Comparison of ENCODE assay signal across 17 cellular contexts in the genomic region with DNA sequence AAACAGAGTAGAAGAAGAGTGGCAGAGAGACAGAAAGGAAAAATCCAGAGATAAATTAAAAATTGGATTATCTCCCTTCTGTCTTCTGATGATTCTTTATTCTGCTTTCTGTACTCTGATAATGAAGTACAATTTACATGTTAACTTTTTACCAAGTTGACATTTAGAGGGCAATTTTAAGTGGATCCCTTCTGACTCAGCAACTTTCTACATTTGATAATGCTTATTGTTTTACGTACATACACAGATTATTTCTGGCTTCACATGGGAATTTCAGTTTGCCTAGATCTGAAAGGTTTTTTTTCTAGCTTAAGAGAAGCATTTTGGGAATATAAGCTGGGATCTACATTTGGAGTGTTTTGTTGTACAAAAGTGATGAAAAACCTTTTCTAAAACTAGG.
DNase-seq lines count a peak whose midpoint lies in the region; ATAC-seq, FAIRE-seq and TF ChIP-seq lines count a peak whose summit lies in the region.
"Had no signal": no experiment of that assay in that cellular context is flagged by ENCODE, and none has a peak within 500 bp of the region (broad histone marks: within the 10 kb centered on the region; RNA-seq: fewer than 3 reads in every experiment).

No MANE protein-coding gene starts in this region.

- no peaks in the 10 kb centered on the region for H3K27me3 Mint-ChIP-seq in GM23338 (ENCODE audit: insufficient read depth, low read depth, poor library complexity)
- H3K27me3 Mint-ChIP-seq: CD4-positive, alpha-beta memory T cell had no signal

- no peak for ATAC-seq in A549
- no peak for ATAC-seq in GM23338
- no peak for ATAC-seq in left lobe of liver
- ATAC-seq: HCT116 had no signal

- H3K9me3 Mint-ChIP-seq in GM23338: no peaks in the 10 kb centered on the region
- H3K9me3 Mint-ChIP-seq: H9 had no signal

- no peak for TF ChIP-seq EP300 in A549 (IDR thresholded peaks at IDR 0.05)

- no peak overlapping the region for H3K4me3 Mint-ChIP-seq in GM23338
- H3K4me3 Mint-ChIP-seq: CD4-positive, alpha-beta memory T cell; H9 had no signal

- no peaks in the 10 kb centered on the region for H4K20me1 ChIP-seq in GM23338 (replicated peaks; ENCODE audit: insufficient read depth)

- no peak for TF ChIP-seq RAD21 in A549 (conservative IDR thresholded peaks at IDR 0.05 in 1 of 2, IDR thresholded peaks at IDR 0.05 in 1 of 2)

- no peaks in the 10 kb centered on the region for H3K27me3 ChIP-seq in GM23338 (ENCODE audit: insufficient read depth)

- H3K4me1 ChIP-seq in A549: no peaks in the 10 kb centered on the region
- no peaks in the 10 kb centered on the region for H3K4me1 ChIP-seq in GM23338 (ENCODE audit: insufficient read depth)

- no peak overlapping the region for H3K4me2 ChIP-seq in A549
- no peak overlapping the region for H3K4me2 ChIP-seq in GM23338

- H3K4me1 Mint-ChIP-seq in GM23338: no peaks in the 10 kb centered on the region
- H3K4me1 Mint-ChIP-seq: CD4-positive, alpha-beta memory T cell; H9 had no signal

- POLR2A ChIA-PET in A549 (lab: Yijun Ruan, JAX): no interaction called here
- POLR2A ChIA-PET in RWPE1 (lab: Yijun Ruan, JAX; ENCODE audit: low non-redundant PET): no interaction called here

- no peak overlapping the region for H2AFZ ChIP-seq in GM23338
- H2AFZ ChIP-seq: GM23248 had no signal

- no peaks in the 10 kb centered on the region for H3F3A ChIP-seq in GM23338 (replicated peaks; ENCODE audit: low read depth)

- WGBS in A549 (ENCODE audit: missing lambda C conversion rate): 79% methylated on average over 1 of the region's 1 CpG

- H3K9me3 ChIP-seq in A549: no peaks in the 10 kb centered on the region

- no peaks in the 10 kb centered on the region for H3K9me2 ChIP-seq in GM23338 (ENCODE audit: insufficient read depth)

- CTCF ChIA-PET in A549 (lab: Yijun Ruan, JAX) (no interaction called here), RWPE1 (lab: Yijun Ruan, JAX) (no interaction called here)

- TF ChIP-seq CTCF in A549 (IDR thresholded peaks at IDR 0.05): no peak
- TF ChIP-seq CTCF in GM23338 (conservative IDR thresholded peaks at IDR 0.05; ENCODE audit: low read depth in 2 of 2): no peak
- TF ChIP-seq CTCF in fibroblast of pulmonary artery (IDR thresholded peaks at IDR 0.05; ENCODE audit: low read length, missing control alignments): no peak
- TF ChIP-seq CTCF in RWPE1 (conservative IDR thresholded peaks at IDR 0.05; ENCODE audit: low read depth): no peak

- peak; percentile 39 for FAIRE-seq in A549 (lab: Jason Lieb, UNC)
- FAIRE-seq: G401.6, GM12892 had no signal

- peak overlapping the region; percentile 32; the same call in 1 of the 2 replicates for H3K27ac Mint-ChIP-seq in GM23338
- H3K27ac Mint-ChIP-seq: CD4-positive, alpha-beta memory T cell; H9 had no signal

- H3K27ac ChIP-seq in A549 (no peak overlapping the region), GM23338 (ENCODE audit: low read depth) (no peak overlapping the region), RWPE1 (no peak overlapping the region)
- H3K27ac ChIP-seq: GM23248 had no signal

- H3K79me2 ChIP-seq in GM23338 (replicated peaks; ENCODE audit: insufficient read depth): no peaks in the 10 kb centered on the region

- H3K4me3 ChIP-seq in A549 (no peak overlapping the region), GM23338 (no peak overlapping the region), fibroblast of pulmonary artery (replicated peaks; ENCODE audit: low read depth, low read length) (no peak overlapping the region)
- H3K4me3 ChIP-seq: GM23248 had no signal

- no peaks in the 10 kb centered on the region for H3K36me3 ChIP-seq in GM23338 (ENCODE audit: insufficient read depth)

- DNase-seq in A549 (ENCODE audit: low read depth in 1 of 2, low spot score in 1 of 2): no peak
- no peak for DNase-seq in GM23338 (ENCODE audit: low spot score)
- DNase-seq in fibroblast of pulmonary artery (ENCODE audit: low read depth): peak; percentile 10
- DNase-seq in left lobe of liver (ENCODE audit: low spot score): no peak
- no peak for DNase-seq in activated CD4-positive, alpha-beta T cell treated with anti-CD3 and anti-CD28 coated beads, Interleukin-2, amount 50 U/mL, for 1 hour
- DNase-seq in RWPE1 (ENCODE audit: low spot score): no peak
- DNase-seq: 8988T; C1 segment of cervical spinal cord; CD4-positive, alpha-beta memory T cell; COR-L47; DMS153; DND-41; GM23248; H9 had no signal

- no peaks in the 10 kb centered on the region for H3K36me3 Mint-ChIP-seq in GM23338 (ENCODE audit: low read depth)
- H3K36me3 Mint-ChIP-seq: CD4-positive, alpha-beta memory T cell had no signal

- TF ChIP-seq POLR2A in A549 (IDR thresholded peaks at IDR 0.05; ENCODE audit: low read length): no peak

TF ChIP-seq in A549, 52 proteins besides CTCF, POLR2A, EP300 and RAD21:
- TF ChIP-seq TFCP2L1 (CRISPR knock-in tag; IDR thresholded peaks at IDR 0.05) (no peak), MAFK (IDR thresholded peaks at IDR 0.05; ENCODE audit: partially characterized antibody) (peak; percentile 62), ZSCAN20 (CRISPR knock-in tag; IDR thresholded peaks at IDR 0.05) (no peak)
- TF ChIP-seq, protein P1, sequence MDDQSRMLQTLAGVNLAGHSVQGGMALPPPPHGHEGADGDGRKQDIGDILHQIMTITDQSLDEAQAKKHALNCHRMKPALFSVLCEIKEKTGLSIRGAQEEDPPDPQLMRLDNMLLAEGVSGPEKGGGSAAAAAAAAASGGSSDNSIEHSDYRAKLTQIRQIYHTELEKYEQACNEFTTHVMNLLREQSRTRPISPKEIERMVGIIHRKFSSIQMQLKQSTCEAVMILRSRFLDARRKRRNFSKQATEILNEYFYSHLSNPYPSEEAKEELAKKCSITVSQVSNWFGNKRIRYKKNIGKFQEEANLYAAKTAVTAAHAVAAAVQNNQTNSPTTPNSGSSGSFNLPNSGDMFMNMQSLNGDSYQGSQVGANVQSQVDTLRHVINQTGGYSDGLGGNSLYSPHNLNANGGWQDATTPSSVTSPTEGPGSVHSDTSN (IDR thresholded peaks at IDR 0.05): no peak
- TF ChIP-seq, protein P2, sequence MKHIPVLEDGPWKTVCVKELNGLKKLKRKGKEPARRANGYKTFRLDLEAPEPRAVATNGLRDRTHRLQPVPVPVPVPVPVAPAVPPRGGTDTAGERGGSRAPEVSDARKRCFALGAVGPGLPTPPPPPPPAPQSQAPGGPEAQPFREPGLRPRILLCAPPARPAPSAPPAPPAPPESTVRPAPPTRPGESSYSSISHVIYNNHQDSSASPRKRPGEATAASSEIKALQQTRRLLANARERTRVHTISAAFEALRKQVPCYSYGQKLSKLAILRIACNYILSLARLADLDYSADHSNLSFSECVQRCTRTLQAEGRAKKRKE (CRISPR knock-in tag; IDR thresholded peaks at IDR 0.05; ENCODE audit: low read depth): no peak

TF ChIP-seq in GM23338, 12 proteins besides CTCF, POLR2A, EP300 and RAD21:
- TF ChIP-seq ZNF114 (CRISPR knock-in tag; IDR thresholded peaks at IDR 0.05) (no peak), POLR2AphosphoS5 (IDR thresholded peaks at IDR 0.05; ENCODE audit: low read depth) (no peak), CREB1 (CRISPR knock-in tag; IDR thresholded peaks at IDR 0.05; ENCODE audit: low read depth) (no peak)
- TF ChIP-seq, protein P3, sequence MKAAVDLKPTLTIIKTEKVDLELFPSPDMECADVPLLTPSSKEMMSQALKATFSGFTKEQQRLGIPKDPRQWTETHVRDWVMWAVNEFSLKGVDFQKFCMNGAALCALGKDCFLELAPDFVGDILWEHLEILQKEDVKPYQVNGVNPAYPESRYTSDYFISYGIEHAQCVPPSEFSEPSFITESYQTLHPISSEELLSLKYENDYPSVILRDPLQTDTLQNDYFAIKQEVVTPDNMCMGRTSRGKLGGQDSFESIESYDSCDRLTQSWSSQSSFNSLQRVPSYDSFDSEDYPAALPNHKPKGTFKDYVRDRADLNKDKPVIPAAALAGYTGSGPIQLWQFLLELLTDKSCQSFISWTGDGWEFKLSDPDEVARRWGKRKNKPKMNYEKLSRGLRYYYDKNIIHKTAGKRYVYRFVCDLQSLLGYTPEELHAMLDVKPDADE (IDR thresholded peaks at IDR 0.05): no peak
